In the genomic region with DNA sequence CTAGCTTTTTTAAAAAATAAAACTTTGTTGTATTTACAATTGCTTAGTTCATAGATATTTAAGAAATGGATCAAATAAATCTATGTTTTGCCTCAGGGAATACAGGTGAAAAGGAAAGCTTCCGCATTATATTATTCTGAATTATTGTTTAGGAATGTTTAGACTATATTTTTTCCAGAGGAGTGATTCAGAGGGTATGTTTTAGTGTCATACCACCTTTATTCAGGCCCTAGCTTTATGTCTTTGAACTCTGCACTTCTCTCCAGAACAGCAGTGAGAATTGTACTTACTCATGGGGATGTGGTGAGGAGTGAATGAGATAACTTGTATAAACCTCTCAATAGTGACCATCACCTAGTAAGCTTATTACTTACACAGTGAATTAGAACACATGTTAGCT, we compare ENCODE assay signal across 22 cellular contexts. TPM values are rescaled to one million over a fixed set of nuclear protein-coding genes. Genes with fewer than 3 reads are reported as not detected.
DNase-seq lines count a peak whose midpoint lies in the region; ATAC-seq, FAIRE-seq and TF ChIP-seq lines count a peak whose summit lies in the region.
"Had no signal": no experiment of that assay in that cellular context is flagged by ENCODE, and none has a peak within 500 bp of the region (broad histone marks: within the 10 kb centered on the region; RNA-seq: fewer than 3 reads in every experiment).

No MANE protein-coding gene starts in this region.

- H3K9me3 Mint-ChIP-seq in osteocyte (ENCODE audit: unreplicated experiment): no peaks in the 10 kb centered on the region
- H3K9me3 Mint-ChIP-seq: H9 had no signal

- DNase-seq in right atrium auricular region (ENCODE audit: low spot score) (no peak), left ventricle myocardium superior (no peak), epithelial cell of esophagus (ENCODE audit: low read depth) (peak; percentile 38), osteocyte (ENCODE audit: extremely low spot score, unreplicated experiment) (no peak), SK-N-DZ (ENCODE audit: low spot score) (no peak), H54 (ENCODE audit: insufficient read length, low spot score) (no peak)
- DNase-seq: BE2C; Caco-2; CD4-positive, CD25-positive, alpha-beta regulatory T cell; DMS153; H9; MM.1S; NCI-H1092; NCI-H1436 treated with DMSO at 0.1 percent for 48 hours; NCI-H2029; NCI-H2171; NCI-H446; NCI-H526 treated with DMSO at 0.1 percent for 48 hours; Peyer's patch; Right ventricle myocardium superior had no signal

- FAIRE-seq in H54 (lab: Jason Lieb, UNC): no peak
- FAIRE-seq: GM12878 had no signal

- H3K36me3 Mint-ChIP-seq in osteocyte (ENCODE audit: unreplicated experiment): peaks cover 16% of the 10 kb centered on the region
- H3K36me3 Mint-ChIP-seq: CD4-positive, CD25-positive, alpha-beta regulatory T cell had no signal

- intact Hi-C loops in left ventricle myocardium superior (cut with micrococcal nuclease): no loop called here

- H3K27ac Mint-ChIP-seq in osteocyte (ENCODE audit: unreplicated experiment): peak overlapping the region; percentile 9
- H3K27ac Mint-ChIP-seq: CD4-positive, CD25-positive, alpha-beta regulatory T cell; H9 had no signal

- peaks cover 4% of the 10 kb centered on the region for H3K36me3 ChIP-seq in right atrium auricular region
- H3K36me3 ChIP-seq: BE2C, Peyer's patch had no signal

- no peak overlapping the region for H3K4me3 Mint-ChIP-seq in osteocyte (ENCODE audit: unreplicated experiment)
- H3K4me3 Mint-ChIP-seq: CD4-positive, CD25-positive, alpha-beta regulatory T cell; H9 had no signal

- H3K4me1 Mint-ChIP-seq in osteocyte (ENCODE audit: unreplicated experiment): peaks cover 51% of the 10 kb centered on the region
- H3K4me1 Mint-ChIP-seq: CD4-positive, CD25-positive, alpha-beta regulatory T cell had no signal

- H3K27me3 ChIP-seq in right atrium auricular region: no peaks in the 10 kb centered on the region
- H3K27me3 ChIP-seq: Peyer's patch had no signal

- no peaks in the 10 kb centered on the region for H3K27me3 Mint-ChIP-seq in osteocyte (ENCODE audit: unreplicated experiment)
- H3K27me3 Mint-ChIP-seq: CD4-positive, CD25-positive, alpha-beta regulatory T cell had no signal

- H3K4me1 ChIP-seq in right atrium auricular region: no peaks in the 10 kb centered on the region
- H3K4me1 ChIP-seq: BE2C, Caco-2, Peyer's patch had no signal

- ATAC-seq in left ventricle myocardium superior (no peak), HG02885 (IDR thresholded peaks at IDR 0.05; ENCODE audit: poor library complexity, unreplicated experiment) (no peak)
- ATAC-seq: GM12878 had no signal

- TF ChIP-seq CTCF in right atrium auricular region (IDR thresholded peaks at IDR 0.05) (no peak), epithelial cell of esophagus (IDR thresholded peaks at IDR 0.05; ENCODE audit: insufficient read depth, low read depth, low read length, missing control alignments) (no peak), osteocyte (IDR thresholded peaks at IDR 0.05) (no peak)

- no peaks in the 10 kb centered on the region for H3K9me3 ChIP-seq in right atrium auricular region
- H3K9me3 ChIP-seq: BE2C, Caco-2, Peyer's patch had no signal

- no peak for TF ChIP-seq POLR2A in H54 (IDR thresholded peaks at IDR 0.05; ENCODE audit: low read depth, low read length)

- peak overlapping the region; percentile 59 for H3K27ac ChIP-seq in right atrium auricular region

- H3K4me3 ChIP-seq in right atrium auricular region: no peak overlapping the region
- H3K4me3 ChIP-seq in epithelial cell of esophagus (ENCODE audit: low read length): no peak overlapping the region
- H3K4me3 ChIP-seq: GM12878, Peyer's patch had no signal

RNA-seq across cellular contexts. Expression of gene SLIT2, which starts 14.0 kb away (rescaled TPM):
- 10 to 100 TPM in 1 of 2 donors, 1 to 10 TPM in 1; 6.7 to 12.1 TPM for total RNA-seq in right atrium auricular region
- total RNA-seq in left ventricle myocardium superior: 8.5 TPM
- 45.6 and 55.6 TPM in 2 replicates for total RNA-seq in osteocyte
- polyA plus RNA-seq in SK-N-DZ (2014; cell fraction: cytosol; rRNA removed): 10.2 and 10.8 TPM in 2 replicates
- polyA plus RNA-seq in SK-N-DZ (2014; cell fraction: nucleus; rRNA removed): 9.5 and 10.2 TPM in 2 replicates
- total RNA-seq: CD4-positive, CD25-positive, alpha-beta regulatory T cell had no signal
- polyA plus RNA-seq: CD4-positive, CD25-positive, alpha-beta regulatory T cell had no signal
